1 cellular context compared by ENCODE assay signal in genomic region chr7:2409745-2410414, GRCh38.
A peak's percentile ranks its signal among the peaks of the same experiment; 100 is the strongest.
TF ChIP-seq lines count a peak whose summit lies in the region.

No MANE protein-coding gene starts in this region.

TF ChIP-seq in K562, 482 proteins besides CTCF, POLR2A, EP300 and RAD21 (continued from another document and continues in another):
- TF ChIP-seq REST (CRISPR knock-in tag; IDR thresholded peaks at IDR 0.05; ENCODE audit: low read depth), result no peak
- TF ChIP-seq ZNF232 (CRISPR knock-in tag; IDR thresholded peaks at IDR 0.05), result no peak
- TF ChIP-seq CEBPB (tag; IDR thresholded peaks at IDR 0.05), result peak; percentile 72
- no peak for TF ChIP-seq ZKSCAN3 (CRISPR knock-in tag; IDR thresholded peaks at IDR 0.05)
- no peak for TF ChIP-seq ZNF354B (CRISPR knock-in tag; IDR thresholded peaks at IDR 0.05)
- no peak for TF ChIP-seq MEF2D (tag; conservative IDR thresholded peaks at IDR 0.05; ENCODE audit: low read depth)
- TF ChIP-seq PURB (CRISPR knock-in tag; IDR thresholded peaks at IDR 0.05; ENCODE audit: low read depth), result no peak
- TF ChIP-seq PRDM10 (IDR thresholded peaks at IDR 0.05; ENCODE audit: partially characterized antibody), result no peak
- TF ChIP-seq RERE (CRISPR knock-in tag; IDR thresholded peaks at IDR 0.05; ENCODE audit: borderline replicate concordance), result no peak
- no peak for TF ChIP-seq ZNF133 (CRISPR knock-in tag; IDR thresholded peaks at IDR 0.05)
- TF ChIP-seq TRIM28 (IDR thresholded peaks at IDR 0.05), result no peak
- TF ChIP-seq WHSC1 (IDR thresholded peaks at IDR 0.05; ENCODE audit: low read length), result no peak
- TF ChIP-seq ZFP36 (IDR thresholded peaks at IDR 0.05; ENCODE audit: low read depth, low read length, partially characterized antibody), result no peak
- TF ChIP-seq ARID1B (IDR thresholded peaks at IDR 0.05), result peak; percentile 51
- TF ChIP-seq BRF1 (IDR thresholded peaks at IDR 0.05; ENCODE audit: borderline replicate concordance, extremely low read depth, insufficient read length), result no peak
- TF ChIP-seq CHD1 (IDR thresholded peaks at IDR 0.05; ENCODE audit: low read length), result no peak
- TF ChIP-seq ZFP91 (CRISPR knock-in tag; IDR thresholded peaks at IDR 0.05), result no peak
- no peak for TF ChIP-seq SP1 (CRISPR knock-in tag; IDR thresholded peaks at IDR 0.05)
- TF ChIP-seq PCBP2 (IDR thresholded peaks at IDR 0.05; ENCODE audit: low read depth, low read length, poor library complexity, severe bottlenecking), result no peak
- no peak for TF ChIP-seq ZNF740 (CRISPR knock-in tag; IDR thresholded peaks at IDR 0.05)
- TF ChIP-seq ZNF740 (tag; IDR thresholded peaks at IDR 0.05), result no peak
- TF ChIP-seq CBX1 (IDR thresholded peaks at IDR 0.05; ENCODE audit: low read depth), result no peak
- TF ChIP-seq SOX6 (IDR thresholded peaks at IDR 0.05), result peak; percentile 74
- TF ChIP-seq HNRNPL (IDR thresholded peaks at IDR 0.05; ENCODE audit: low read depth, low read length), result no peak
- TF ChIP-seq OTX1 (CRISPR knock-in tag; IDR thresholded peaks at IDR 0.05), result no peak
- no peak for TF ChIP-seq ZFPM2 (CRISPR knock-in tag; IDR thresholded peaks at IDR 0.05)
- no peak for TF ChIP-seq SFPQ (IDR thresholded peaks at IDR 0.05; ENCODE audit: low read depth, low read length)
- no peak for TF ChIP-seq FOXM1 (IDR thresholded peaks at IDR 0.05; ENCODE audit: low read depth)
- TF ChIP-seq FOXM1 (CRISPR knock-in tag; IDR thresholded peaks at IDR 0.05; ENCODE audit: low read depth), result no peak
- no peak for TF ChIP-seq TFE3 (CRISPR knock-in tag; IDR thresholded peaks at IDR 0.05)
- no peak for TF ChIP-seq ETV5 (CRISPR knock-in tag; IDR thresholded peaks at IDR 0.05; ENCODE audit: low read depth)
- no peak for TF ChIP-seq KLF10 (CRISPR knock-in tag; IDR thresholded peaks at IDR 0.05)
- TF ChIP-seq NR2F6 (CRISPR knock-in tag; IDR thresholded peaks at IDR 0.05), result no peak
- no peak for TF ChIP-seq ZNF316 (IDR thresholded peaks at IDR 0.05)
- no peak for TF ChIP-seq KDM4B (IDR thresholded peaks at IDR 0.05; ENCODE audit: borderline replicate concordance in 2 of 2, low read depth in 1 of 2)
- TF ChIP-seq NFATC3 (IDR thresholded peaks at IDR 0.05), result no peak
- no peak for TF ChIP-seq ZNF449 (CRISPR knock-in tag; IDR thresholded peaks at IDR 0.05)
- no peak for TF ChIP-seq SREBF2 (CRISPR knock-in tag; IDR thresholded peaks at IDR 0.05)
- no peak for TF ChIP-seq MEF2A (IDR thresholded peaks at IDR 0.05; ENCODE audit: control insufficient read depth, low read depth, low read length)
- no peak for TF ChIP-seq IRF1 (CRISPR knock-in tag; IDR thresholded peaks at IDR 0.05; ENCODE audit: borderline replicate concordance)
- TF ChIP-seq KAT7 (CRISPR knock-in tag; IDR thresholded peaks at IDR 0.05; ENCODE audit: borderline replicate concordance), result no peak
